Comparison of ENCODE assay signal across 17 cellular contexts in the genomic region with DNA sequence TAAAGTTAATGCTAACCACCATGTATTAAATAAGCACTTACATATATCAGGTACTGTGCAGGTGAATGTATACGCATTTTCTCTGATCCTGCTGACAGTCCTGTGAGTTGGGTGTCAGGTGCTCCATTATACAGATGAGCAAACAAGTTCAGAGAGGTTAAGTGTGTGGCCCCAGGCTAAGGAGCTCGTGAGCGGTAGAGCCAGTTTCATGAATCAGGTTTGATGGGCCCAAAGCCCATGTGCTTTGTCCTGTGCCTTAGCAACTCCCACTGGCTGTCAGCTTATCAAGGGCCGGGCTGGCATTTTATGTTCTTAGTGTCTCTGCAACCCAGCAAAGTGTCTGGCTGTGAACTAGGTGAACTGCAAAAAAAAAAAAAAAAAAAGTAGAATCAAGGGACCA.
"Had no signal": no experiment of that assay in that cellular context is flagged by ENCODE, and none has a peak within 500 bp of the region (broad histone marks: within the 10 kb centered on the region; RNA-seq: fewer than 3 reads in every experiment).

No MANE protein-coding gene starts in this region.

- H3K27me3 ChIP-seq: hepatocyte, neutrophil, suprapubic skin, thyroid gland, upper lobe of left lung, uterus had no signal

- H3K36me3 ChIP-seq: lower lobe of right lung, neutrophil, suprapubic skin, thyroid gland, upper lobe of left lung, uterus had no signal

- H3K79me2 ChIP-seq: hepatocyte had no signal

- DNase-seq: effector memory CD8-positive, alpha-beta T cell; foreskin melanocyte; head of caudate nucleus; kidney glomerular epithelial cell; lower lobe of right lung; mucosa of descending colon; naive thymus-derived CD8-positive, alpha-beta T cell; small intestine; stimulated activated CD4-positive, alpha-beta T cell treated with anti-CD3 and anti-CD28 coated beads, Interleukin-12 subunit alpha, Interleukin-12 subunit beta, amount 100 ng/mL, for 4 hours; stimulated activated CD4-positive, alpha-beta T cell treated with anti-CD3 and anti-CD28 coated beads, Interleukin-2, amount 100 ng/mL, for 48 hours; stimulated activated naive CD4-positive, alpha-beta T cell treated with Interleukin-2 at 50 U/mL for 16 hours; thyroid gland; upper lobe of left lung; uterus had no signal

- H3K4me3 ChIP-seq: hepatocyte, lower lobe of right lung, mucosa of descending colon, suprapubic skin, thyroid gland, upper lobe of left lung, uterus had no signal

- H3K4me2 ChIP-seq: hepatocyte had no signal

- H3K27ac ChIP-seq: hepatocyte, lower lobe of right lung, neutrophil, suprapubic skin, thyroid gland, upper lobe of left lung, uterus had no signal

- ATAC-seq: effector memory CD8-positive, alpha-beta T cell; lower lobe of right lung; mucosa of descending colon; naive thymus-derived CD8-positive, alpha-beta T cell had no signal

- H3K9me3 ChIP-seq: lower lobe of right lung, mucosa of descending colon, neutrophil, suprapubic skin, thyroid gland, upper lobe of left lung, uterus had no signal

- H3K4me1 ChIP-seq: lower lobe of right lung, upper lobe of left lung, uterus had no signal

- FAIRE-seq: small intestine had no signal

- H2AFZ ChIP-seq: hepatocyte had no signal
